In the genomic region with DNA sequence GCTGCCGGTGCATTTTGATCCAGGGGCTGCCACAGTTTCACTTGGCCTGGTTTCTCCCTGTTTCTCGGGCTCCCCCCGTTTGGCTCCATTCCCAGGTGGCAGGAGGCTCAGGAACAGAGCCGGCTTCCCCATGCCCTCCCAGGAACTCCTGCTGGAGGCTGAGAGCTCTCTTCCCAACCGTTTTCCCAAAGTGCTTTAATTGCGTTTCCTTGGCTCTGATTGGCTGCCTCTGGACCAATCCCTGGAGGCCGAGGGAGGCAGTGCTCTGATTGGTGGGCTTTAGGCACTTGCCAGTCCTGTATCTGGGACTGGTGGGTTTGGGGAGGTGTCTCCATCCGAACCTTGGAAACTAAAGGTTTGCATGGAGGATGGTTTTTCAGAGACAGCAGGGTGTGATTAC, we compare ENCODE assay signal across 20 cellular contexts. TPM values are rescaled to one million over a fixed set of nuclear protein-coding genes. Genes with fewer than 3 reads are reported as not detected.
DNase-seq lines count a peak whose midpoint lies in the region; ATAC-seq and TF ChIP-seq lines count a peak whose summit lies in the region.
"Had no signal": no experiment of that assay in that cellular context is flagged by ENCODE, and none has a peak within 500 bp of the region (broad histone marks: within the 10 kb centered on the region; RNA-seq: fewer than 3 reads in every experiment).

No MANE protein-coding gene starts in this region.

- CTCF ChIA-PET in RWPE1 (lab: Yijun Ruan, JAX): interaction anchor here (1.0 to 6.3 kb wide), 5 partner anchors 9 to 460 kb away, joined by 3 to 31 read pairs (median 3); no protein-coding TSS in a partner anchor

- H3K36me3 Mint-ChIP-seq in glutamatergic neuron (ENCODE audit: unreplicated experiment): peaks cover 7% of the 10 kb centered on the region

- peaks cover 34% of the 10 kb centered on the region for H3K4me1 Mint-ChIP-seq in glutamatergic neuron (ENCODE audit: low read depth, unreplicated experiment)

- no peak overlapping the region for H3K4me3 Mint-ChIP-seq in glutamatergic neuron (ENCODE audit: unreplicated experiment)
- H3K4me3 Mint-ChIP-seq: activated naive CD4-positive, alpha-beta T cell treated with anti-CD3 and anti-CD28 coated beads for 36 hours; memory B cell; type B pancreatic cell had no signal

- H3K9me3 Mint-ChIP-seq in glutamatergic neuron (ENCODE audit: unreplicated experiment): peaks cover 4% of the 10 kb centered on the region
- H3K9me3 Mint-ChIP-seq: activated naive CD4-positive, alpha-beta T cell treated with anti-CD3 and anti-CD28 coated beads for 36 hours; immature natural killer cell; memory B cell; type B pancreatic cell had no signal

- H3K27me3 Mint-ChIP-seq in glutamatergic neuron (ENCODE audit: unreplicated experiment): peaks cover 21% of the 10 kb centered on the region
- H3K27me3 Mint-ChIP-seq: memory B cell, type B pancreatic cell had no signal

- DNase-seq in AG08395 (ENCODE audit: low spot score): peak; percentile 39
- DNase-seq in GM03348 (ENCODE audit: low spot score): peak; percentile 55
- DNase-seq in RWPE1 (ENCODE audit: low spot score): peak; percentile 43
- DNase-seq in glutamatergic neuron: no peak
- DNase-seq in NCI-H187 treated with DMSO at 0.1 percent for 48 hours (lab: John Stamatoyannopoulos, UW): no peak
- no peak for DNase-seq in NOMO-1 treated with DMSO at 0.1 percent for 48 hours (lab: John Stamatoyannopoulos, UW; ENCODE audit: unreplicated experiment)
- DNase-seq: ACHN; activated CD4-positive, CD25-positive, alpha-beta regulatory T cell; activated naive CD4-positive, alpha-beta T cell treated with anti-CD3 and anti-CD28 coated beads for 36 hours; brain microvascular endothelial cell; immature natural killer cell; MV-4-11; NCI-H526; RPMI8226; T-helper 1 cell had no signal

- H3K27ac ChIP-seq in RWPE1: 0 out of 2 replicates have a peak overlapping the region, but pooled peaks have one; percentile 4
- H3K27ac ChIP-seq: brain microvascular endothelial cell had no signal

- POLR2A ChIA-PET in RWPE1 (lab: Yijun Ruan, JAX; ENCODE audit: low non-redundant PET): no interaction called here

- ATAC-seq in GM21529 (IDR thresholded peaks at IDR 0.05; ENCODE audit: unreplicated experiment) (no peak), HG03025 (IDR thresholded peaks at IDR 0.05; ENCODE audit: low FRiP score, unreplicated experiment) (no peak)

- TF ChIP-seq CTCF in RWPE1 (conservative IDR thresholded peaks at IDR 0.05; ENCODE audit: low read depth) (no peak), glutamatergic neuron (IDR thresholded peaks at IDR 0.05; ENCODE audit: partially characterized antibody, unreplicated experiment) (no peak)

- H3K27ac Mint-ChIP-seq in glutamatergic neuron (ENCODE audit: unreplicated experiment): peak overlapping the region; percentile 17
- H3K27ac Mint-ChIP-seq: activated naive CD4-positive, alpha-beta T cell treated with anti-CD3 and anti-CD28 coated beads for 36 hours; memory B cell; type B pancreatic cell had no signal

RNA-seq across cellular contexts. Expression of a gene that starts 4.9 kb away (rescaled TPM):
- 97.2 TPM for total RNA-seq in glutamatergic neuron (ENCODE audit: unreplicated experiment)

RNA-seq across cellular contexts. Expression of a gene that starts 21.7 kb away (rescaled TPM):
- not detected for total RNA-seq in glutamatergic neuron (ENCODE audit: unreplicated experiment)
- total RNA-seq: activated naive CD4-positive, alpha-beta T cell treated with anti-CD3 and anti-CD28 coated beads for 36 hours; skeletal muscle tissue had no signal

RNA-seq across cellular contexts. Expression of a gene that starts 21.8 kb away (rescaled TPM):
- 3.7 TPM for total RNA-seq in glutamatergic neuron (ENCODE audit: unreplicated experiment)
- total RNA-seq: activated naive CD4-positive, alpha-beta T cell treated with anti-CD3 and anti-CD28 coated beads for 36 hours; skeletal muscle tissue had no signal

RNA-seq across cellular contexts. Expression of a gene that starts 42.2 kb away (rescaled TPM):
- 72.3 TPM for total RNA-seq in glutamatergic neuron (ENCODE audit: unreplicated experiment)

Comparison
In these comparisons a context has a peak if more than half of its experiments do, and no peak if none do; other contexts are left out.
1. DNase-seq: peak in AG08395 (single experiment), GM03348 (single experiment) and RWPE1 (single experiment); none in glutamatergic neuron (single experiment), NCI-H187 treated with DMSO at 0.1 percent for 48 hours (single experiment) and NOMO-1 treated with DMSO at 0.1 percent for 48 hours (single experiment).